In the genomic region with DNA sequence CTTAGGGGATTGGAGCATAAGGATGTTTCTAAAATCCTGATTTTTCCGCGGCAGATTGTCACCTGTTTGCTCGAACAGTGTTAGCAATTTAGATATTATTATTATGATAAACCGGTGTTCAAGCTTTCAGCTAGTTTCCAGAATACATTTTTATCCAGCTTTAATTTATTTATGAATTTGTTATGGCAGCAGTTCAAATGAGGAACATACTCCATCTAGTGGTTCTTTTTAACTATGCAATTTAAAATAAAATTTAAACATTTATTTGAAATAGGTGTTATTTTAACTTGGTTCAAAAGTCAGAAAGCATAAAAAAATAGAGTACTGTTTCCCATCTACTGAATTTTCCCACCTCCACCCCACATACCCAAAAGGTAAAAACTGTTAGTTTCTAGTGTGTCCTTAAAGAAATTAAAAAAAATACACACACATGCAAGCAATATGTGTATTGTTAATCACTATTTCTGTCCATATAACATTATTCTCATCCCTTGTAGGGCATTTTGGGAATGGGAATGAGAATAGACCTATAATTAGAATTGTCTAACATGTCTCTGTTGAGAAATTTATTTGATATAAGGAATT, we compare ENCODE assay signal across 8 cellular contexts. TPM values are rescaled to one million over a fixed set of nuclear protein-coding genes. Genes with fewer than 3 reads are reported as not detected.
A peak's percentile ranks its signal among the peaks of the same experiment; 100 is the strongest.
DNase-seq lines count a peak whose midpoint lies in the region; ATAC-seq, FAIRE-seq and TF ChIP-seq lines count a peak whose summit lies in the region.

No MANE protein-coding gene starts in this region.

- no peaks in the 10 kb centered on the region for H3K4me1 ChIP-seq in RWPE2 (ENCODE audit: insufficient read depth, poor library complexity, severe bottlenecking)
- H3K4me1 ChIP-seq in neuronal stem cell (ENCODE audit: control insufficient read depth in 2 of 2, insufficient read depth in 1 of 2, low read depth in 1 of 2, low read length in 2 of 2) = peaks cover 0 to 7% of the 10 kb centered on the region in 2 donors

- H3K4me3 Mint-ChIP-seq in natural killer cell = no peak overlapping the region
- H3K4me3 Mint-ChIP-seq in natural killer cell treated with Interleukin-12 subunit alpha and Interleukin-12 subunit beta and Interleukin-15 and Interleukin-18, amount 100 ng/mL, for 72 hours = no peak overlapping the region
- H3K4me3 Mint-ChIP-seq in effector memory CD8-positive, alpha-beta T cell = no peak overlapping the region

- H3K27me3 ChIP-seq in RWPE2 (ENCODE audit: insufficient read depth, poor library complexity, severe bottlenecking) (peaks cover 2% of the 10 kb centered on the region), neuronal stem cell (ENCODE audit: control insufficient read depth in 3 of 3, insufficient read depth in 3 of 3, low read depth in 1 of 3, low read length in 3 of 3) (no peaks in the 10 kb centered on the region)

- no peaks in the 10 kb centered on the region for H3K4me1 Mint-ChIP-seq in natural killer cell
- no peaks in the 10 kb centered on the region for H3K4me1 Mint-ChIP-seq in natural killer cell treated with Interleukin-12 subunit alpha and Interleukin-12 subunit beta and Interleukin-15 and Interleukin-18, amount 100 ng/mL, for 72 hours (ENCODE audit: low read depth in 2 of 2)
- no peaks in the 10 kb centered on the region for H3K4me1 Mint-ChIP-seq in effector memory CD8-positive, alpha-beta T cell (ENCODE audit: low read depth in 2 of 2)

- no peak for ATAC-seq in natural killer cell
- no peak for ATAC-seq in natural killer cell treated with Interleukin-12 subunit alpha and Interleukin-12 subunit beta and Interleukin-15 and Interleukin-18, amount 100 ng/mL, for 72 hours
- no peak for ATAC-seq in RWPE2 (ENCODE audit: low read depth)
- ATAC-seq in effector memory CD8-positive, alpha-beta T cell (replicated peaks) = no peak
- no peak for ATAC-seq in GM18502 (IDR thresholded peaks at IDR 0.05; ENCODE audit: poor library complexity, unreplicated experiment)
- no peak for ATAC-seq in HG03135 (IDR thresholded peaks at IDR 0.05; ENCODE audit: unreplicated experiment)

- peaks cover 30 to 36% of the 10 kb centered on the region in 2 donors for H3K27me3 Mint-ChIP-seq in natural killer cell (ENCODE audit: low read depth in 2 of 2)
- peaks cover 30 to 32% of the 10 kb centered on the region in 2 donors for H3K27me3 Mint-ChIP-seq in natural killer cell treated with Interleukin-12 subunit alpha and Interleukin-12 subunit beta and Interleukin-15 and Interleukin-18, amount 100 ng/mL, for 72 hours
- H3K27me3 Mint-ChIP-seq in effector memory CD8-positive, alpha-beta T cell = peaks cover 27% of the 10 kb centered on the region in 2 donors

- H2BK12ac ChIP-seq in neuronal stem cell (ENCODE audit: low read length) = no peak overlapping the region

- TF ChIP-seq CTCF in natural killer cell (IDR thresholded peaks at IDR 0.05) (peak; percentile 72), RWPE2 (IDR thresholded peaks at IDR 0.05; ENCODE audit: poor library complexity, severe bottlenecking) (peak; percentile 85)

- H3K9me3 ChIP-seq in RWPE2 (ENCODE audit: severe bottlenecking) (peaks cover 4% of the 10 kb centered on the region), neuronal stem cell (replicated peaks in 1 of 2; ENCODE audit: control insufficient read depth in 2 of 2, insufficient read depth in 1 of 2, low read depth in 1 of 2, low read length in 2 of 2) (peaks cover 0 to 1% of the 10 kb centered on the region in 2 donors)

- no peaks in the 10 kb centered on the region for H3K36me3 ChIP-seq in RWPE2 (ENCODE audit: low read depth)
- H3K36me3 ChIP-seq in neuronal stem cell (replicated peaks in 1 of 2; ENCODE audit: control insufficient read depth in 2 of 2, insufficient read depth in 2 of 2, low read length in 2 of 2) = no peaks in the 10 kb centered on the region

- no peak overlapping the region for H3K4me2 ChIP-seq in neuronal stem cell (ENCODE audit: insufficient read depth, low read length, poor library complexity, severe bottlenecking)

- no peak overlapping the region for H2BK5ac ChIP-seq in neuronal stem cell (ENCODE audit: low read length)

- DNase-seq in natural killer cell (no peak), RWPE2 (ENCODE audit: low spot score) (no peak), frontal cortex (ENCODE audit: low spot score in 2 of 2) (no peak), neuronal stem cell (ENCODE audit: low spot score) (no peak)
- DNase-seq in natural killer cell treated with Interleukin-12 subunit alpha and Interleukin-12 subunit beta and Interleukin-15 and Interleukin-18, amount 100 ng/mL, for 72 hours (ENCODE audit: low spot score) = no peak
- DNase-seq in effector memory CD8-positive, alpha-beta T cell = no peak

- H2BK15ac ChIP-seq in neuronal stem cell (ENCODE audit: low read length) = no peak overlapping the region

- H2BK120ac ChIP-seq in neuronal stem cell (ENCODE audit: low read depth, low read length) = no peak overlapping the region

- H3K23ac ChIP-seq in neuronal stem cell (ENCODE audit: low read depth, low read length, poor library complexity) = no peak overlapping the region

- H3K79me1 ChIP-seq in neuronal stem cell (ENCODE audit: low read depth, low read length) = no peaks in the 10 kb centered on the region

- no CpG with 5 or more reads among the region's 4 CpGs for WGBS in neuronal stem cell (ENCODE audit: extremely low coverage in 2 of 2, insufficient read length in 2 of 2, insufficient replicate concordance in 1 of 2), 2 donors

- no peak overlapping the region for H4K91ac ChIP-seq in neuronal stem cell (ENCODE audit: low read depth, low read length, poor library complexity)

- H4K8ac ChIP-seq in neuronal stem cell (ENCODE audit: low read depth, low read length) = no peak overlapping the region

- H3K9me3 Mint-ChIP-seq in natural killer cell = peaks cover 0 to 4% of the 10 kb centered on the region in 2 donors
- H3K9me3 Mint-ChIP-seq in natural killer cell treated with Interleukin-12 subunit alpha and Interleukin-12 subunit beta and Interleukin-15 and Interleukin-18, amount 100 ng/mL, for 72 hours = no peaks in the 10 kb centered on the region
- no peaks in the 10 kb centered on the region for H3K9me3 Mint-ChIP-seq in effector memory CD8-positive, alpha-beta T cell

- no peak overlapping the region for H3K4ac ChIP-seq in neuronal stem cell (ENCODE audit: low read length)

- H3K14ac ChIP-seq in neuronal stem cell (ENCODE audit: low read length) = no peak overlapping the region

- H3K4me3 ChIP-seq in RWPE2 (ENCODE audit: severe bottlenecking) (no peak overlapping the region), neuronal stem cell (ENCODE audit: low read length in 2 of 2) (no peak overlapping the region)

- H3K18ac ChIP-seq in neuronal stem cell (ENCODE audit: low read length) = no peak overlapping the region

- peak; percentile 72 for FAIRE-seq in frontal cortex (lab: Jason Lieb, UNC)

- no peak overlapping the region for H2AK5ac ChIP-seq in neuronal stem cell (ENCODE audit: low read depth, low read length)

- H3K36me3 Mint-ChIP-seq in natural killer cell = no peaks in the 10 kb centered on the region
- peaks cover 11% of the 10 kb centered on the region for H3K36me3 Mint-ChIP-seq in natural killer cell treated with Interleukin-12 subunit alpha and Interleukin-12 subunit beta and Interleukin-15 and Interleukin-18, amount 100 ng/mL, for 72 hours
- no peaks in the 10 kb centered on the region for H3K36me3 Mint-ChIP-seq in effector memory CD8-positive, alpha-beta T cell (ENCODE audit: insufficient read depth)

- no peak overlapping the region for H3K27ac Mint-ChIP-seq in natural killer cell
- H3K27ac Mint-ChIP-seq in natural killer cell treated with Interleukin-12 subunit alpha and Interleukin-12 subunit beta and Interleukin-15 and Interleukin-18, amount 100 ng/mL, for 72 hours = peak overlapping the region in 1 of 2 donors; percentile 36
- no peak overlapping the region for H3K27ac Mint-ChIP-seq in effector memory CD8-positive, alpha-beta T cell

- H2AFZ ChIP-seq in neuronal stem cell (ENCODE audit: low read length) = no peak overlapping the region

- H3K27ac ChIP-seq in RWPE2 (ENCODE audit: poor library complexity, severe bottlenecking) (no peak overlapping the region), neuronal stem cell (replicated peaks; ENCODE audit: low read length) (no peak overlapping the region)

- intact Hi-C loops in natural killer cell (cut with micrococcal nuclease) = no loop called here

- H3K9ac ChIP-seq in neuronal stem cell (ENCODE audit: low read depth, low read length, poor library complexity) = no peak overlapping the region

RNA-seq across cellular contexts. Expression of gene ACOXL, which starts 23.2 kb away (rescaled TPM):
- not detected for total RNA-seq in natural killer cell
- 1 to 10 TPM; 1.4 to 2.5 TPM for total RNA-seq in natural killer cell treated with Interleukin-12 subunit alpha and Interleukin-12 subunit beta and Interleukin-15 and Interleukin-18, amount 100 ng/mL, for 72 hours
- not detected for total RNA-seq in frontal cortex
- polyA plus RNA-seq in neuronal stem cell (2013, experiment 1 of 2) = 1.6 TPM
- 1.3 TPM for polyA plus RNA-seq in neuronal stem cell (2013, experiment 2 of 2)
